ENCODE assay signal across 8 cellular contexts in genomic region chr5:52725065-52725746, GRCh38.
DNase-seq lines count a peak whose midpoint lies in the region; ATAC-seq, FAIRE-seq and TF ChIP-seq lines count a peak whose summit lies in the region.

No MANE protein-coding gene starts in this region.

- no peaks in the 10 kb centered on the region for H3K36me3 ChIP-seq in osteoblast (ENCODE audit: insufficient read depth, low read length)

- peaks cover 6% of the 10 kb centered on the region for H3K4me1 ChIP-seq in osteoblast (ENCODE audit: insufficient read depth, low read length)

- no peak overlapping the region for H3K4me3 ChIP-seq in osteoblast (ENCODE audit: insufficient read depth, low read length)

- no peaks in the 10 kb centered on the region for H3K27me3 Mint-ChIP-seq in activated naive CD4-positive, alpha-beta T cell treated with anti-CD3 and anti-CD28 coated beads, Interleukin-2, amount 50 U/mL, for 24 hours
- no peaks in the 10 kb centered on the region for H3K27me3 Mint-ChIP-seq in natural killer cell (ENCODE audit: low read depth in 2 of 2)

- peak overlapping the region; percentile 73 for H3K27ac Mint-ChIP-seq in activated naive CD4-positive, alpha-beta T cell treated with anti-CD3 and anti-CD28 coated beads, Interleukin-2, amount 50 U/mL, for 24 hours
- peak overlapping the region in 1 of 2 donors; percentile 30 for H3K27ac Mint-ChIP-seq in natural killer cell

- no peaks in the 10 kb centered on the region for H3K27me3 ChIP-seq in osteoblast (ENCODE audit: insufficient read depth, low read length)

- TF ChIP-seq CTCF in natural killer cell (IDR thresholded peaks at IDR 0.05), result no peak
- TF ChIP-seq CTCF in osteoblast (IDR thresholded peaks at IDR 0.05; ENCODE audit: extremely low read depth, low read depth, low read length), result no peak

- H3K9me3 Mint-ChIP-seq in activated naive CD4-positive, alpha-beta T cell treated with anti-CD3 and anti-CD28 coated beads, Interleukin-2, amount 50 U/mL, for 24 hours, result peaks cover 5% of the 10 kb centered on the region
- peaks cover 0 to 2% of the 10 kb centered on the region in 2 donors for H3K9me3 Mint-ChIP-seq in natural killer cell

- intact Hi-C loops in natural killer cell (cut with micrococcal nuclease), result no loop called here

- no peaks in the 10 kb centered on the region for H4K20me1 ChIP-seq in osteoblast (ENCODE audit: insufficient read depth, low read length)

- TF ChIP-seq POLR2A in GM12891 (IDR thresholded peaks at IDR 0.05; ENCODE audit: low read depth, low read length), result no peak

- H3K4me1 Mint-ChIP-seq in activated naive CD4-positive, alpha-beta T cell treated with anti-CD3 and anti-CD28 coated beads, Interleukin-2, amount 50 U/mL, for 24 hours, result peaks cover 72% of the 10 kb centered on the region
- H3K4me1 Mint-ChIP-seq in natural killer cell, result peaks cover 17 to 29% of the 10 kb centered on the region in 2 donors

- peak; percentile 56 for FAIRE-seq in GM12891 (lab: Jason Lieb, UNC)

- peak overlapping the region; percentile 56 for H3K4me3 Mint-ChIP-seq in activated naive CD4-positive, alpha-beta T cell treated with anti-CD3 and anti-CD28 coated beads, Interleukin-2, amount 50 U/mL, for 24 hours
- no peak overlapping the region for H3K4me3 Mint-ChIP-seq in natural killer cell

- DNase-seq in GM12891 (ENCODE audit: insufficient read length, low spot score) (no peak), NCI-H748 treated with DMSO at 0.1 percent for 48 hours (lab: John Stamatoyannopoulos, UW) (peak; percentile 79), natural killer cell (no peak), HEK293T (ENCODE audit: extremely low spot score) (no peak), cortex of kidney (lab: John Stamatoyannopoulos, UW) (no peak), osteoblast (ENCODE audit: insufficient read length, low spot score, missing footprints) (no peak)

- ATAC-seq in HG02623 (IDR thresholded peaks at IDR 0.05; ENCODE audit: unreplicated experiment) (peak; percentile 66), natural killer cell (peak; percentile 89 to 92 (median 90))

- H3K79me2 ChIP-seq in osteoblast (ENCODE audit: insufficient read depth, low read length), result no peaks in the 10 kb centered on the region

- H3K27ac ChIP-seq in osteoblast (ENCODE audit: low read depth, low read length), result no peak overlapping the region

- no peak overlapping the region for H2AFZ ChIP-seq in osteoblast (ENCODE audit: low read length)

- no peak overlapping the region for H3K4me2 ChIP-seq in osteoblast (ENCODE audit: insufficient read depth, low read length)

- H3K9me3 ChIP-seq in osteoblast (ENCODE audit: low read depth, low read length), result no peaks in the 10 kb centered on the region

- CTCF ChIA-PET in HEK293T (lab: Yijun Ruan, JAX), result no interaction called here

- POLR2A ChIA-PET in HEK293T (lab: Yijun Ruan, JAX), result no interaction called here

- peaks cover 4% of the 10 kb centered on the region for H3K36me3 Mint-ChIP-seq in activated naive CD4-positive, alpha-beta T cell treated with anti-CD3 and anti-CD28 coated beads, Interleukin-2, amount 50 U/mL, for 24 hours
- no peaks in the 10 kb centered on the region for H3K36me3 Mint-ChIP-seq in natural killer cell

TF ChIP-seq in GM12891, 5 proteins besides CTCF, POLR2A, EP300 and RAD21:
- TF ChIP-seq TAF1 (IDR thresholded peaks at IDR 0.05; ENCODE audit: low read depth, low read length) (no peak), PAX5 (IDR thresholded peaks at IDR 0.05; ENCODE audit: insufficient read depth, low read length, severe bottlenecking) (no peak), POU2F2 (IDR thresholded peaks at IDR 0.05; ENCODE audit: low read depth, low read length) (no peak), POLR2AphosphoS5 (IDR thresholded peaks at IDR 0.05; ENCODE audit: low read depth, low read length) (no peak), SPI1 (IDR thresholded peaks at IDR 0.05; ENCODE audit: low read depth, low read length) (no peak)
TF ChIP-seq in GM12891: peak in this region for 0.

TF ChIP-seq in HEK293T, 16 proteins besides CTCF, POLR2A, EP300 and RAD21:
- no peak for TF ChIP-seq ZNF384 (IDR thresholded peaks at IDR 0.05)
